16 cellular contexts compared by ENCODE assay signal in the genomic region with DNA sequence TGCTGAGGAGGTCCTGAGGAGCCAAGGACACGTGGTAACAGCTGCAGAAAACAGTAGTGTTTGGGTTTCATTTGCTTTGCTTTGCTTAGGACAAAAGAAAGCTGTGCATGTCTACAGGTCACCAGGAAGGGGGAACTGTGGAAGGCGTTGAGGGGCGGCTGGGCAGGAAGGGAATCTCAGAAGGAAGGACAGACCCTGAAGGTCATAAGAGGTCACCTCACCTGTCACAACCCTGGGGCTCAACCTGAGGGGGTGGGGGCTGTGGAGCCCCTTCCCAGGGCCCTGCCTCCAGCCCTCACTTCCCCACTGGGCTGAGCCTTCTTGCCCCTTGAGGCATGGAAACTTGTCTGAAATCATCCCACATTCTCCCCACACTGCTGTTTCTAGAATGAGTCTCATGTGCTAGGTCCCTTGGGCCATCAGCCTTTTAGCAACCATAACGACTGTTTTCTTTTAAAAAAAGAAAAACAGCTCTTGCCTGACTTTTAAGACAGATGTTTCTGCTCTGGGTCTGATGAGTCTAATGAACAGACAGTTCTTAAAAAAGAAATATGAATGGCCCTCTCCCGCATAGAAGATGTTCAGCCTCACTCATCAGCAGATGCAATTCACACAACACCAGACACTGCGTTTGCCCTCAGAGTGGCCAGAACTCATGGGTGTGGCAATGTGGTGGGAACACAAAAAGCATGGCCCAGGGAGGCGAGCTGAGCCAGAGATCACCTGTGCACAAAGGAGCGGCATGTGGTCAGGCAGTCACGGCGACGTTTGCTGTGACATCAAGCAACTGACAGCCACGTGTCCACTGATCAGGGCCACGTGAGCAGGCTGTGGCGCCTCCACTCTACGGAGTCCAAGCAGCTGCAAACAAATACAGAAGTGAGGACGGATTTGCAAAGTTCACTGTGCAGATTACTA.
DNase-seq lines count a peak whose midpoint lies in the region; ATAC-seq, FAIRE-seq and TF ChIP-seq lines count a peak whose summit lies in the region.
"Had no signal": no experiment of that assay in that cellular context is flagged by ENCODE, and none has a peak within 500 bp of the region (broad histone marks: within the 10 kb centered on the region; RNA-seq: fewer than 3 reads in every experiment).

No MANE protein-coding gene starts in this region.

- peaks cover 27% of the 10 kb centered on the region for H3K4me1 Mint-ChIP-seq in type B pancreatic cell (ENCODE audit: unreplicated experiment)

- TF ChIP-seq POLR2A in GM12878 (IDR thresholded peaks at IDR 0.05; ENCODE audit: low read depth, low read length) = no peak

- no peak for ATAC-seq in GM12878

- H3K4me2 ChIP-seq in GM12878 (ENCODE audit: control insufficient read depth, insufficient read depth) = no peak overlapping the region

- no peaks in the 10 kb centered on the region for H3K9me3 ChIP-seq in GM12878 (replicated peaks; ENCODE audit: control insufficient read depth, insufficient read depth, low read length)

- CTCF ChIA-PET in GM12878 (lab: Yijun Ruan, JAX) = interaction anchor here (0.7 to 1.5 kb wide), 2 partner anchors 17 to 182 kb away, joined by 3 to 4 read pairs; no protein-coding TSS in a partner anchor

- H4K20me1 ChIP-seq in GM12878 (ENCODE audit: control insufficient read depth, insufficient read depth) = no peaks in the 10 kb centered on the region

- H3K9ac ChIP-seq in GM12878 (ENCODE audit: control insufficient read depth, insufficient read depth, low read length) = no peak overlapping the region

- H3K27me3 ChIP-seq in GM12878 (replicated peaks in 1 of 2; ENCODE audit: control insufficient read depth in 2 of 2, insufficient read depth in 2 of 2, low read length in 1 of 2) = no peaks in the 10 kb centered on the region

- H3K4me3 Mint-ChIP-seq in type B pancreatic cell = no peak overlapping the region
- H3K4me3 Mint-ChIP-seq: stimulated activated naive CD8-positive, alpha-beta T cell treated with anti-CD3 and anti-CD28 coated beads, Interleukin-15, Interleukin-2, amounts not matched to agents 100 ng/mL and 50 ng/mL, for 24 hours had no signal

- no peaks in the 10 kb centered on the region for H3K36me3 Mint-ChIP-seq in type B pancreatic cell

- BruUV-seq in GM12878 (replicated peaks; lab: Mats Ljungman, UMichigan) = no TSS peak

- TF ChIP-seq CTCF in GM12878 (IDR thresholded peaks at IDR 0.05 in 2 of 3, conservative IDR thresholded peaks at IDR 0.05 in 1 of 3; ENCODE audit: control insufficient read depth in 2 of 3, extremely low read depth in 1 of 3, insufficient read depth in 1 of 3, low read depth in 3 of 3, low read length in 3 of 3) (no peak), fibroblast of villous mesenchyme (IDR thresholded peaks at IDR 0.05; ENCODE audit: insufficient read depth, low read depth, low read length) (no peak), type B pancreatic cell (conservative IDR thresholded peaks at IDR 0.05) (no peak)

- no peak overlapping the region for H3K27ac Mint-ChIP-seq in type B pancreatic cell
- H3K27ac Mint-ChIP-seq: stimulated activated naive CD8-positive, alpha-beta T cell treated with anti-CD3 and anti-CD28 coated beads, Interleukin-15, Interleukin-2, amounts not matched to agents 100 ng/mL and 50 ng/mL, for 24 hours had no signal

- H3K79me2 ChIP-seq in GM12878 (ENCODE audit: control insufficient read depth, insufficient read depth, low read length) = no peaks in the 10 kb centered on the region

- no peak overlapping the region for H3K4me3 ChIP-seq in GM12878
- no peak overlapping the region for H3K4me3 ChIP-seq in fibroblast of villous mesenchyme (ENCODE audit: low read depth, low read length)

- H3K36me3 ChIP-seq in GM12878 (ENCODE audit: control insufficient read depth in 2 of 2, insufficient read depth in 2 of 2, low read length in 1 of 2) = no peaks in the 10 kb centered on the region

- H3K27me3 Mint-ChIP-seq in type B pancreatic cell = peaks cover 14% of the 10 kb centered on the region

- in situ Hi-C loops in GM12878 (cut with MboI) = no loop called here

- no peak for TF ChIP-seq EP300 in GM12878 (IDR thresholded peaks at IDR 0.05; ENCODE audit: borderline replicate concordance in 1 of 2, control insufficient read depth in 1 of 2, low read depth in 2 of 2, low read length in 2 of 2)

- H3K9me3 Mint-ChIP-seq in type B pancreatic cell = no peaks in the 10 kb centered on the region
- H3K9me3 Mint-ChIP-seq: stimulated activated naive CD8-positive, alpha-beta T cell treated with anti-CD3 and anti-CD28 coated beads, Interleukin-15, Interleukin-2, amounts not matched to agents 100 ng/mL and 50 ng/mL, for 24 hours had no signal

- TF ChIP-seq RAD21 in GM12878 (IDR thresholded peaks at IDR 0.05; ENCODE audit: insufficient read depth, low read depth, low read length) = no peak

- H2AFZ ChIP-seq in GM12878 (ENCODE audit: control insufficient read depth, low read depth, low read length) = no peak overlapping the region

- no peak overlapping the region for H3K27ac ChIP-seq in GM12878 (ENCODE audit: control insufficient read depth, insufficient read depth)

- POLR2A ChIA-PET in GM12878 (lab: Charles Lee) = interaction anchor here (0.6 kb wide), 1 partner anchor 744 kb away, joined by 4 read pairs; no protein-coding TSS in a partner anchor

- intact Hi-C loops in GM12878 (cut with micrococcal nuclease; ENCODE audit: unreplicated experiment) = no loop called here

- no peak for DNase-seq in GM12878 (ENCODE audit: low read depth, low spot score)
- peak; percentile 20 for DNase-seq in fibroblast of villous mesenchyme (ENCODE audit: low read depth)
- peak; percentile 71 for DNase-seq in mesenteric fat pad (ENCODE audit: low spot score)
- DNase-seq in type B pancreatic cell (ENCODE audit: extremely low spot score, unreplicated experiment) = peak; percentile 44
- no peak for DNase-seq in activated effector memory CD4-positive, alpha-beta T cell treated with anti-CD3 and anti-CD28 coated beads, Interleukin-2, amount 50 U/mL, for 16 hours
- no peak for DNase-seq in NK-92 treated with Interleukin-12 subunit alpha and Interleukin-12 subunit beta, amount 100 ng/mL, for 24 hours (lab: John Stamatoyannopoulos, UW)
- no peak for DNase-seq in stimulated activated CD4-positive, alpha-beta T cell treated with anti-CD3 and anti-CD28 coated beads, Interleukin-4, amount 100 ng/mL, for 24 hours
- DNase-seq: activated CD4-positive, alpha-beta T cell treated with anti-CD3 and anti-CD28 coated beads for 4 hours; activated naive CD4-positive, alpha-beta T cell treated with Interleukin-2 at 50 U/mL for 16 hours; IMR-90; mammary epithelial cell; NCI-H187 treated with DMSO at 0.1 percent for 48 hours had no signal

- SMC1A ChIA-PET in GM12878 (lab: Charles Lee; ENCODE audit: uncharacterized antibody, unreplicated experiment) = interaction anchor here (0.9 kb wide), 1 partner anchor 12 kb away, joined by 3 read pairs; no protein-coding TSS in a partner anchor

- no peaks in the 10 kb centered on the region for H3K4me1 ChIP-seq in GM12878 (ENCODE audit: control insufficient read depth, insufficient read depth, low read length)

- RAD21 ChIA-PET in GM12878 (lab: Charles Lee; ENCODE audit: unreplicated experiment) = interaction anchor here (1.2 to 1.6 kb wide), 2 partner anchors 16 to 205 kb away, joined by 3 to 7 read pairs; no protein-coding TSS in a partner anchor

- no peak for FAIRE-seq in GM12878 (lab: Jason Lieb, UNC)
- FAIRE-seq: astrocyte, colon, RCC 7860 had no signal

- 47% methylated on average over 16 of the region's 16 CpGs for WGBS in GM12878 (ENCODE audit: insufficient coverage, insufficient replicate concordance, low lambda C conversion rate, missing lambda C conversion rate)

TF ChIP-seq in GM12878, 131 proteins besides CTCF, POLR2A, EP300 and RAD21:
- no peak for TF ChIP-seq POLR2AphosphoS2 (IDR thresholded peaks at IDR 0.05; ENCODE audit: low read depth, low read length)
- TF ChIP-seq SMAD5 (IDR thresholded peaks at IDR 0.05; ENCODE audit: low read depth) = no peak
- TF ChIP-seq, protein P1, sequence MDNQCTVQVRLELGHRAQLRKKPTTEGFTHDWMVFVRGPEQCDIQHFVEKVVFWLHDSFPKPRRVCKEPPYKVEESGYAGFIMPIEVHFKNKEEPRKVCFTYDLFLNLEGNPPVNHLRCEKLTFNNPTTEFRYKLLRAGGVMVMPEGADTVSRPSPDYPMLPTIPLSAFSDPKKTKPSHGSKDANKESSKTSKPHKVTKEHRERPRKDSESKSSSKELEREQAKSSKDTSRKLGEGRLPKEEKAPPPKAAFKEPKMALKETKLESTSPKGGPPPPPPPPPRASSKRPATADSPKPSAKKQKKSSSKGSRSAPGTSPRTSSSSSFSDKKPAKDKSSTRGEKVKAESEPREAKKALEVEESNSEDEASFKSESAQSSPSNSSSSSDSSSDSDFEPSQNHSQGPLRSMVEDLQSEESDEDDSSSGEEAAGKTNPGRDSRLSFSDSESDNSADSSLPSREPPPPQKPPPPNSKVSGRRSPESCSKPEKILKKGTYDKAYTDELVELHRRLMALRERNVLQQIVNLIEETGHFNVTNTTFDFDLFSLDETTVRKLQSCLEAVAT (IDR thresholded peaks at IDR 0.05) = 0 out of 2 replicates have a peak, but pooled peaks have one; percentile 21
- no peak for TF ChIP-seq DPF2 (IDR thresholded peaks at IDR 0.05)
- TF ChIP-seq SPI1 (IDR thresholded peaks at IDR 0.05; ENCODE audit: borderline replicate concordance, insufficient read depth, low read depth, low read length) = no peak
- no peak for TF ChIP-seq HDGF (IDR thresholded peaks at IDR 0.05)
- TF ChIP-seq SP1 (IDR thresholded peaks at IDR 0.05; ENCODE audit: low read depth, low read length) = no peak
- peak; percentile 51 for TF ChIP-seq MEF2B (IDR thresholded peaks at IDR 0.05; ENCODE audit: partially characterized antibody, poor library complexity, severe bottlenecking)

Comparison
In these comparisons a context has a peak if more than half of its experiments do, and no peak if none do; other contexts are left out.
1. DNase-seq: peak in fibroblast of villous mesenchyme (single experiment), mesenteric fat pad (single experiment) and type B pancreatic cell (single experiment); none in GM12878 (single experiment), activated effector memory CD4-positive, alpha-beta T cell treated with anti-CD3 and anti-CD28 coated beads, Interleukin-2, amount 50 U/mL, for 16 hours (single experiment), NK-92 treated with Interleukin-12 subunit alpha and Interleukin-12 subunit beta, amount 100 ng/mL, for 24 hours (single experiment) and stimulated activated CD4-positive, alpha-beta T cell treated with anti-CD3 and anti-CD28 coated beads, Interleukin-4, amount 100 ng/mL, for 24 hours (single experiment).